ENCODE assay signal across 18 cellular contexts in genomic region chr7:147607151-147607800, GRCh38.
"Had no signal": no experiment of that assay in that cellular context is flagged by ENCODE, and none has a peak within 500 bp of the region (broad histone marks: within the 10 kb centered on the region; RNA-seq: fewer than 3 reads in every experiment).

No MANE protein-coding gene starts in this region.

- H3K4me1 ChIP-seq: esophagus squamous epithelium, left lung, prostate gland, right lobe of liver, suprapubic skin, upper lobe of left lung had no signal

- H3K4me3 ChIP-seq: coronary artery, esophagus squamous epithelium, left lung, prostate gland, right lobe of liver, smooth muscle cell, suprapubic skin, upper lobe of left lung had no signal

- H3K27me3 ChIP-seq: brain microvascular endothelial cell, esophagus squamous epithelium, left lung, right lobe of liver, suprapubic skin, upper lobe of left lung had no signal

- H3K36me3 Mint-ChIP-seq: natural killer cell had no signal

- H3K27me3 Mint-ChIP-seq: central memory CD8-positive, alpha-beta T cell; stimulated activated naive CD8-positive, alpha-beta T cell treated with anti-CD3 and anti-CD28 coated beads, Interleukin-15, Interleukin-2, amounts not matched to agents 100 ng/mL and 50 ng/mL, for 24 hours had no signal

- DNase-seq: activated naive CD4-positive, alpha-beta T cell; anterior cingulate cortex; brain microvascular endothelial cell; effector CD4-positive, alpha-beta T cell; esophagus squamous epithelium; hippocampal formation; left lung; mammary epithelial cell; natural killer cell; right lobe of liver; upper lobe of left lung had no signal

- H3K9me3 Mint-ChIP-seq: stimulated activated naive CD8-positive, alpha-beta T cell treated with anti-CD3 and anti-CD28 coated beads, Interleukin-15, Interleukin-2, amounts not matched to agents 100 ng/mL and 50 ng/mL, for 24 hours had no signal

- H3K4me3 Mint-ChIP-seq: central memory CD8-positive, alpha-beta T cell; natural killer cell; stimulated activated naive CD8-positive, alpha-beta T cell treated with anti-CD3 and anti-CD28 coated beads, Interleukin-15, Interleukin-2, amounts not matched to agents 100 ng/mL and 50 ng/mL, for 24 hours; T-helper 2 cell treated with Interferon-gamma antibody and Interleukin-4, amounts not matched to agents 5 μg/mL and 100 μg/mL, for 36 hours had no signal

- H3K9me3 ChIP-seq: esophagus squamous epithelium, prostate gland, right lobe of liver, suprapubic skin, upper lobe of left lung had no signal

- H3K4me1 Mint-ChIP-seq: central memory CD8-positive, alpha-beta T cell; natural killer cell had no signal

- H3K27ac ChIP-seq: brain microvascular endothelial cell, coronary artery, esophagus squamous epithelium, left lung, prostate gland, right lobe of liver, suprapubic skin, upper lobe of left lung had no signal

- ATAC-seq: left lung, natural killer cell, right lobe of liver had no signal

- H3K4me2 ChIP-seq: smooth muscle cell had no signal

- H3K36me3 ChIP-seq: brain microvascular endothelial cell, esophagus squamous epithelium, left lung, prostate gland, right lobe of liver, suprapubic skin, upper lobe of left lung had no signal

- H3K27ac Mint-ChIP-seq: natural killer cell; stimulated activated naive CD8-positive, alpha-beta T cell treated with anti-CD3 and anti-CD28 coated beads, Interleukin-15, Interleukin-2, amounts not matched to agents 100 ng/mL and 50 ng/mL, for 24 hours; T-helper 2 cell treated with Interferon-gamma antibody and Interleukin-4, amounts not matched to agents 5 μg/mL and 100 μg/mL, for 36 hours had no signal
